25 cellular contexts compared by ENCODE assay signal in genomic region chr16:20380782-20381181, GRCh38. TPM values are rescaled to one million over a fixed set of nuclear protein-coding genes. Genes with fewer than 3 reads are reported as not detected.
"Had no signal": no experiment of that assay in that cellular context is flagged by ENCODE, and none has a peak within 500 bp of the region (broad histone marks: within the 10 kb centered on the region; RNA-seq: fewer than 3 reads in every experiment).

No MANE protein-coding gene starts in this region.

- DNase-seq: colonic mucosa; dermis blood vessel endothelial cell; esophagus squamous epithelium; foreskin fibroblast; mammary epithelial cell; naive thymus-derived CD8-positive, alpha-beta T cell; posterior cingulate gyrus; small intestine; stimulated activated CD4-positive, alpha-beta T cell treated with anti-CD3 and anti-CD28 coated beads, Interleukin-12 subunit alpha, Interleukin-12 subunit beta, amount 100 ng/mL, for 4 hours; stimulated activated naive CD4-positive, alpha-beta T cell; stomach; transverse colon had no signal

- H3K27ac ChIP-seq: colonic mucosa, esophagus squamous epithelium, gastroesophageal sphincter, neutrophil, right atrium auricular region, stomach, thoracic aorta, transverse colon had no signal

- H3K36me3 ChIP-seq: colonic mucosa, esophagus squamous epithelium, gastroesophageal sphincter, neutrophil, right atrium auricular region, stomach, thoracic aorta, transverse colon had no signal

- H3K4me3 ChIP-seq: colonic mucosa, esophagus squamous epithelium, gastroesophageal sphincter, right atrium auricular region, stomach, thoracic aorta, transverse colon had no signal

- ATAC-seq: gastroesophageal sphincter; left lobe of liver; naive thymus-derived CD8-positive, alpha-beta T cell had no signal

- H3K9me3 ChIP-seq: colonic mucosa, esophagus squamous epithelium, gastroesophageal sphincter, neutrophil, right atrium auricular region, stomach, thoracic aorta, transverse colon had no signal

- H3K27me3 ChIP-seq: colonic mucosa, neutrophil, right atrium auricular region, stomach, transverse colon had no signal

- H3K4me1 ChIP-seq: colonic mucosa, transverse colon had no signal

RNA-seq across cellular contexts. Expression of gene PDILT, which starts 23.8 kb away (rescaled TPM):
- total RNA-seq: colonic mucosa; dermis blood vessel endothelial cell; epithelial cell of proximal tubule; esophagus squamous epithelium; gastroesophageal sphincter; kidney epithelial cell; left lobe of liver; lower leg skin; mammary epithelial cell; mesenteric fat pad; mononuclear cell; naive thymus-derived CD8-positive, alpha-beta T cell; osteoblast; pulmonary artery endothelial cell; right atrium auricular region; thoracic aorta; transverse colon; ureter had no signal

RNA-seq across cellular contexts. Expression of gene UMOD, which starts 28.3 kb away (rescaled TPM):
- total RNA-seq: colonic mucosa; dermis blood vessel endothelial cell; epithelial cell of proximal tubule; esophagus squamous epithelium; gastroesophageal sphincter; kidney epithelial cell; left lobe of liver; lower leg skin; mammary epithelial cell; mesenteric fat pad; mononuclear cell; naive thymus-derived CD8-positive, alpha-beta T cell; osteoblast; pulmonary artery endothelial cell; right atrium auricular region; thoracic aorta; transverse colon; ureter had no signal

RNA-seq across cellular contexts. Expression of gene ACSM5, which starts 28.6 kb away (rescaled TPM):
- total RNA-seq: kidney epithelial cell; mammary epithelial cell; mononuclear cell; naive thymus-derived CD8-positive, alpha-beta T cell; pulmonary artery endothelial cell had no signal

RNA-seq across cellular contexts. Expression of gene GP2, which starts 53.5 kb away (rescaled TPM):
- total RNA-seq: dermis blood vessel endothelial cell; epithelial cell of proximal tubule; esophagus squamous epithelium; kidney epithelial cell; mammary epithelial cell; mononuclear cell; naive thymus-derived CD8-positive, alpha-beta T cell; osteoblast; pulmonary artery endothelial cell; right atrium auricular region had no signal
